In genomic region chr19:50721441-50722137, GRCh38 we compare ENCODE assay signal across 19 cellular contexts. TPM values are rescaled to one million over a fixed set of nuclear protein-coding genes. Genes with fewer than 3 reads are reported as not detected.
A peak's percentile ranks its signal among the peaks of the same experiment; 100 is the strongest.
DNase-seq lines count a peak whose midpoint lies in the region; ATAC-seq and TF ChIP-seq lines count a peak whose summit lies in the region.
"Had no signal": no experiment of that assay in that cellular context is flagged by ENCODE, and none has a peak within 500 bp of the region (broad histone marks: within the 10 kb centered on the region; RNA-seq: fewer than 3 reads in every experiment).

No MANE protein-coding gene starts in this region.

- DNase-seq in Daoy (ENCODE audit: low read depth) (peak; percentile 65), M059J (ENCODE audit: low read depth) (peak; percentile 45), neural crest cell (ENCODE audit: low read depth, low spot score) (no peak), NCI-H128 (lab: John Stamatoyannopoulos, UW; ENCODE audit: unreplicated experiment) (no peak)
- DNase-seq: activated CD8-positive, alpha-beta memory T cell treated with anti-CD3 and anti-CD28 coated beads for 24 hours; amniotic stem cell; foreskin melanocyte; left lung; NCI-H2081 treated with DMSO at 0.1 percent for 48 hours; Peyer's patch; stimulated activated CD4-positive, alpha-beta T cell treated with anti-CD3 and anti-CD28 coated beads, Interleukin-12 subunit alpha, Interleukin-12 subunit beta, amount 100 ng/mL, for 4 hours; upper lobe of right lung had no signal

- no peak for ATAC-seq in GM19035 (IDR thresholded peaks at IDR 0.05; ENCODE audit: unreplicated experiment)
- ATAC-seq in HG03280 (IDR thresholded peaks at IDR 0.05; ENCODE audit: unreplicated experiment), result no peak
- ATAC-seq in esophagus mucosa, result no peak
- ATAC-seq: left lung; stimulated activated memory B cell treated with anti-CD40 and anti-IgM and Interleukin-4, amounts not matched to agents 10 μg/mL and 1 μg/mL and 100 μg/mL, for 72 hours; upper lobe of right lung had no signal

- peak overlapping the region in 3 of 5 experiments; percentile 9 to 97 (median 67) for H3K4me3 Mint-ChIP-seq in brain
- peak overlapping the region; percentile 85 for H3K4me3 Mint-ChIP-seq in neural crest cell
- H3K4me3 Mint-ChIP-seq: stimulated activated memory B cell treated with anti-CD40 and anti-IgM and Interleukin-4, amounts not matched to agents 10 μg/mL and 1 μg/mL and 100 μg/mL, for 72 hours had no signal

- H3K4me1 Mint-ChIP-seq in brain (peaks cover 65% of the 10 kb centered on the region), neural crest cell (peaks cover 28% of the 10 kb centered on the region)

- H3K36me3 Mint-ChIP-seq in brain (no peaks in the 10 kb centered on the region), neural crest cell (ENCODE audit: low read depth) (no peaks in the 10 kb centered on the region)
- H3K36me3 Mint-ChIP-seq: stimulated activated memory B cell treated with anti-CD40 and anti-IgM and Interleukin-4, amounts not matched to agents 10 μg/mL and 1 μg/mL and 100 μg/mL, for 72 hours had no signal

- H3K27ac Mint-ChIP-seq in brain (peak overlapping the region in 3 of 5 experiments; percentile 41 to 85 (median 79)), neural crest cell (ENCODE audit: unreplicated experiment) (no peak overlapping the region)
- H3K27ac Mint-ChIP-seq: stimulated activated memory B cell treated with anti-CD40 and anti-IgM and Interleukin-4, amounts not matched to agents 10 μg/mL and 1 μg/mL and 100 μg/mL, for 72 hours had no signal

- peaks cover 9% of the 10 kb centered on the region for H3K27me3 Mint-ChIP-seq in brain
- H3K27me3 Mint-ChIP-seq in neural crest cell (ENCODE audit: low read depth), result peaks cover 41% of the 10 kb centered on the region

- peaks cover 0 to 65% (median 0%) of the 10 kb centered on the region in 5 experiments for H3K9me3 Mint-ChIP-seq in brain
- no peaks in the 10 kb centered on the region for H3K9me3 Mint-ChIP-seq in neural crest cell
- H3K9me3 Mint-ChIP-seq: central memory CD8-positive, alpha-beta T cell; stimulated activated memory B cell treated with anti-CD40 and anti-IgM and Interleukin-4, amounts not matched to agents 10 μg/mL and 1 μg/mL and 100 μg/mL, for 72 hours had no signal

- TF ChIP-seq CTCF in brain (conservative IDR thresholded peaks at IDR 0.05) (no peak), neural crest cell (conservative IDR thresholded peaks at IDR 0.05) (no peak)

RNA-seq across cellular contexts. Expression of gene CLEC11A, which starts 1.6 kb away (rescaled TPM):
- 47.6 and 56.9 TPM in 2 replicates for total RNA-seq in Daoy (2014; rRNA removed; shearing (Covaris generic))
- total RNA-seq in M059J (2014; rRNA removed; shearing (Covaris generic)), result 6.1 and 10.0 TPM in 2 replicates
- polyA plus RNA-seq in brain (ENCODE audit: insufficient read depth, low read depth, low replicate concordance), result 5.7 TPM
- total RNA-seq in neural crest cell, result 7.6 and 7.9 TPM in 2 replicates
- 2.7 TPM for total RNA-seq in esophagus mucosa

RNA-seq across cellular contexts. Expression of gene SHANK1, which starts 2.0 kb away (rescaled TPM):
- 0.17 and 2.4 TPM in 2 replicates for total RNA-seq in Daoy (2014; rRNA removed; shearing (Covaris generic))
- total RNA-seq in M059J (2014; rRNA removed; shearing (Covaris generic)), result 0.15 TPM in 2 replicates
- polyA plus RNA-seq in brain (ENCODE audit: insufficient read depth, low read depth, low replicate concordance), result 15.5 TPM
- 6.7 and 6.8 TPM in 2 replicates for total RNA-seq in neural crest cell
- total RNA-seq in esophagus mucosa, result 0.04 TPM

RNA-seq across cellular contexts. Expression of gene GPR32, which starts 48.7 kb away (rescaled TPM):
- not detected in 2 replicates for total RNA-seq in Daoy (2014; rRNA removed; shearing (Covaris generic))
- not detected in 2 replicates for total RNA-seq in M059J (2014; rRNA removed; shearing (Covaris generic))
- not detected for polyA plus RNA-seq in brain (ENCODE audit: insufficient read depth, low read depth, low replicate concordance)
- not detected in 2 replicates for total RNA-seq in neural crest cell
- total RNA-seq in esophagus mucosa, result not detected
- total RNA-seq: left lung, Peyer's patch, pulmonary artery endothelial cell, upper lobe of right lung had no signal

Comparison
In these comparisons a context has a peak if more than half of its experiments do, and no peak if none do; other contexts are left out.
1. DNase-seq: peak in Daoy (single experiment) and M059J (single experiment); none in neural crest cell (single experiment) and NCI-H128 (single experiment).